12 cellular contexts compared by ENCODE assay signal in the genomic region with DNA sequence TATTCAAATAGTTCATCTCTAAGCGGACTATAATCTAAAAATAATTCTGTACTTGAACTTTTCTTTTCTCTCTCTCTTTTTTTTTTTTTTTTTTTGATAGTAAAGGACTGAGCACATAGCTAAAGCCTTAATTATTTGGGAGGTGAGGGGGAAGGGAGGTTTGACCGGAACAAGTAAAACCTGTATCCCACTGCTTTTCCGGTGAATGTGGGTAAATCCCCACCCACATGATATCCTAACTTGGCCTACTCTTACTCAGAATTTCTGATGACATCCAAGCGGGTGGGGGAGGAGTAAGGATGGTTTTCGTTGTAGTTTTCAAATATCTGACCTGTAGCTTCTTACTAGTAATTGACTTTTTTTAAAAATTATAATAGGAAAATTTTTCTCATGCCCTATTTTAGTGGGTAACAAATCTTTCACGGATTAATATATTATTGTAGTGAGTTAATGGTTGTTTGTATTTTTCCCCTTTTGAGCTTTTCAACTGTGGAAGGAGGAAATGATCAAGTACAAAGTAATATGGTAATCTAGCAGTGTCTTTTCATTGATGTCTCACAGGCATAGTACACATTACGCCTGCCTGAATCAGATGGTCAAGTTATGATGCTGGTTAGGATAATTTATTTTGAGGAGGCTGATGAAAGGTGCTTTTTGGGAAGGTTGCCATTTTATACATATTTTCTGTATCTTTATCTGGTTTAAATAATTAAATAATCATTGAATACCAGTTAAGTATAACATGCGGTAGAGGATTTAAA. TPM values are rescaled to one million over a fixed set of nuclear protein-coding genes. Genes with fewer than 3 reads are reported as not detected.
DNase-seq lines count a peak whose midpoint lies in the region; ATAC-seq and TF ChIP-seq lines count a peak whose summit lies in the region.
"Had no signal": no experiment of that assay in that cellular context is flagged by ENCODE, and none has a peak within 500 bp of the region (broad histone marks: within the 10 kb centered on the region; RNA-seq: fewer than 3 reads in every experiment).

No MANE protein-coding gene starts in this region.

- no peak overlapping the region for H3K27ac ChIP-seq in adrenal gland

- no peaks in the 10 kb centered on the region for H3K27me3 ChIP-seq in adrenal gland

- no peaks in the 10 kb centered on the region for H3K36me3 ChIP-seq in adrenal gland (replicated peaks in 1 of 2)

- peaks cover 34% of the 10 kb centered on the region for H3K4me1 Mint-ChIP-seq in T-helper 17 cell

- H3K4me1 ChIP-seq in adrenal gland (replicated peaks in 1 of 2), result peaks cover 0 to 19% of the 10 kb centered on the region in 2 donors

- H3K9me3 ChIP-seq in T-helper 17 cell (ENCODE audit: control insufficient read depth, low read length, poor library complexity, severe bottlenecking) (no peaks in the 10 kb centered on the region), adrenal gland (replicated peaks in 1 of 3) (no peaks in the 10 kb centered on the region)

- ATAC-seq in T-helper 17 cell, result no peak
- ATAC-seq: sciatic nerve had no signal

- DNase-seq in activated T-cell treated with anti-CD3 and anti-CD28 coated beads for 4 hours (peak; percentile 13), T-helper 17 cell (no peak), epithelial cell of esophagus (ENCODE audit: low read depth) (peak; percentile 92), GM10266 (ENCODE audit: extremely low spot score) (no peak), adrenal gland (no peak), foreskin melanocyte (no peak)
- no peak for DNase-seq in activated T-cell treated with anti-CD3 and anti-CD28 coated beads, Interleukin-2, amount 50 U/mL, for 1 hour
- peak; percentile 51 for DNase-seq in stimulated activated CD4-positive, alpha-beta T cell treated with anti-CD3 and anti-CD28 coated beads, Interleukin-4, amount 100 ng/mL, for 24 hours
- DNase-seq: activated effector memory CD4-positive, alpha-beta T cell treated with anti-CD3 and anti-CD28 coated beads, Interleukin-2, amount 50 U/mL, for 16 hours; NCI-H1092 treated with DMSO at 0.1 percent for 48 hours; NCI-H446 had no signal

- 76 to 82% (median 79%) methylated on average over 8 of the region's 8 CpGs for WGBS in adrenal gland, 4 donors

- H3K4me3 ChIP-seq in epithelial cell of esophagus (ENCODE audit: low read length) (no peak overlapping the region), adrenal gland (no peak overlapping the region)

- peaks cover 5% of the 10 kb centered on the region for H3K36me3 Mint-ChIP-seq in T-helper 17 cell (ENCODE audit: low read depth)

- H3K27me3 Mint-ChIP-seq in T-helper 17 cell, result peaks cover 10% of the 10 kb centered on the region

- TF ChIP-seq CTCF in epithelial cell of esophagus (IDR thresholded peaks at IDR 0.05; ENCODE audit: insufficient read depth, low read depth, low read length, missing control alignments) (no peak), GM10266 (IDR thresholded peaks at IDR 0.05; ENCODE audit: control insufficient read depth, insufficient read depth, low read depth, missing control alignments) (no peak), adrenal gland (IDR thresholded peaks at IDR 0.05) (no peak)

- no peak for TF ChIP-seq POLR2A in adrenal gland (IDR thresholded peaks at IDR 0.05)

- H3K27ac Mint-ChIP-seq in T-helper 17 cell, result peak overlapping the region; percentile 97

- intact Hi-C loops in adrenal gland (cut with DNase I), result loop anchor here in 1 of 2 donors (10.0 kb wide), 1 partner anchor 371 kb away; no protein-coding TSS in a partner anchor

- H3K4me3 Mint-ChIP-seq in T-helper 17 cell, result no peak overlapping the region

RNA-seq across cellular contexts. Expression of gene ELL2, which starts 2.2 kb away (rescaled TPM):
- 10 to 100 TPM; 59.8 to 80.7 TPM for total RNA-seq in T-helper 17 cell
- total RNA-seq in adrenal gland, result 10 to 100 TPM in 7 of 8 donors, 1 to 10 TPM in 1; 7.1 to 27.5 (median 19.5) TPM
- polyA plus RNA-seq in adrenal gland, result 10 to 100 TPM in 1 of 3 donors, 1 to 10 TPM in 2; 7.8 to 16.4 (median 9.5) TPM

Comparison
In these comparisons a context has a peak if more than half of its experiments do, and no peak if none do; other contexts are left out.
1. DNase-seq: peak in activated T-cell treated with anti-CD3 and anti-CD28 coated beads for 4 hours (single experiment), epithelial cell of esophagus (single experiment) and stimulated activated CD4-positive, alpha-beta T cell treated with anti-CD3 and anti-CD28 coated beads, Interleukin-4, amount 100 ng/mL, for 24 hours (single experiment); none in activated T-cell treated with anti-CD3 and anti-CD28 coated beads, Interleukin-2, amount 50 U/mL, for 1 hour (single experiment), T-helper 17 cell (0 of 3), GM10266 (single experiment), adrenal gland (0 of 7) and foreskin melanocyte (single experiment).